ENCODE assay signal across 9 cellular contexts in the genomic region with DNA sequence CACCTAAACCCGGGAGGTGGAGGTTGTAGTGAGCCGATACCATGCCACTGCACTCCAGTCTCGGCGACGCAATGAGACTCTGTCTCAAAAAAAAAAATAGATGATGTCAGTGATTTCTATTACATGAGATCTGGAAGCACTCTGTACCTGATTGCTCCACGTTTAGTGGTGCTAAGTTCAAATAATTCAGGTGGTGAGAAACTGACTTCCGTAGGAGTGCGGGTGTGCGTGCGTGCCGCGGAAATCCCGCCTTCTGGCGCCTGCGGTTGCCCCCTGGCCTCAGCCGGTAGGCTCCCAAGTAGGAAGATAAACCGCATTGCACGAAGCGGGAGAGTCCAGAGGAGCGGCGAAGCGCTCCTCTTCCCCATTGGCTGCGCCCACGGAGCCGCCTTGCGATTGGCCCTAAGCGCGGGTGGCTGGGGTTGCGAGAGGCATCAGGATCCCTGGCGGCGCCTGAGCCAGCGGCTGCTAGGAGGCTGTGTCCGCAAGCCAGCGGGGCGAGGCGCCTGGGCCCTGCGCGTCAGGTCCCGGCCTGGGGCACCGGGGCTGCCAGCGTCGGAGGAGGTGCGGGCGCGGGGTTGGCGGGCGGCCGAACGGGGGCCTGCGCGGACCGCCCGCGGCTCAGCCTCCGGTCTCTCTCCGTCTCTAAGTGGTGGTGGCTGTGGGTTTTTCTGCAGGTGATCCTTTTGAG. TPM values are rescaled to one million over a fixed set of nuclear protein-coding genes. Genes with fewer than 3 reads are reported as not detected.
DNase-seq lines count a peak whose midpoint lies in the region; ATAC-seq and TF ChIP-seq lines count a peak whose summit lies in the region.
"Not testable (repeated sequence)": the region's sequence is repeated elsewhere in the genome, so short reads cannot be mapped to it uniquely, and the experiment has no call there.
"Had no signal": no experiment of that assay in that cellular context is flagged by ENCODE, and none has a peak within 500 bp of the region (broad histone marks: within the 10 kb centered on the region; RNA-seq: fewer than 3 reads in every experiment).

No MANE protein-coding gene starts in this region.

- intact Hi-C loops in dorsolateral prefrontal cortex (cut with DNase I) = loop anchor here in 1 of 2 donors (10.0 kb wide), 1 partner anchor 53 kb away; a partner anchor contains a TSS
- intact Hi-C loops in posterior cingulate gyrus (cut with DNase I) = not testable (repeated sequence)

- peak in 26 of 56 donors; percentile 4 to 57 (median 26) for TF ChIP-seq CTCF in dorsolateral prefrontal cortex (IDR thresholded peaks at IDR 0.05 in 54 of 56, conservative IDR thresholded peaks at IDR 0.05 in 2 of 56; ENCODE audit: low read depth in 1 of 56, partially characterized antibody in 56 of 56)

- ATAC-seq in SK-N-SH treated with all-trans-retinoic acid at 6 μM for 48 hours = peak; percentile 100

- H3K27ac ChIP-seq in dorsolateral prefrontal cortex = peak overlapping the region in 36 of 59 donors; percentile 12 to 80 (median 62)

- H3K27me3 ChIP-seq in dorsolateral prefrontal cortex; iPS-15b (ENCODE audit: control insufficient read depth, insufficient read depth, low read length): not testable (repeated sequence)

- H3K9me3 ChIP-seq in iPS-15b (ENCODE audit: control insufficient read depth, insufficient read depth, low read length) = not testable (repeated sequence)

- H3K4me1 ChIP-seq in iPS-15b (ENCODE audit: control insufficient read depth, insufficient read depth, low read length) = not testable (repeated sequence)

- not testable (repeated sequence) for H3K9ac ChIP-seq in iPS-15b (ENCODE audit: low read depth, low read length)

- not testable (repeated sequence) for H3K36me3 ChIP-seq in iPS-15b (ENCODE audit: control insufficient read depth, insufficient read depth, low read length)

- H3K4me3 ChIP-seq in dorsolateral prefrontal cortex (peak overlapping the region; percentile 40 to 77 (median 62)), iPS-15b (ENCODE audit: low read depth, low read length) (peak overlapping the region; percentile 22)

- DNase-seq in COR-L47 (lab: John Stamatoyannopoulos, UW) (peak; percentile 73), NCI-H1092 treated with DMSO at 0.1 percent for 48 hours (lab: John Stamatoyannopoulos, UW) (peak; percentile 86), activated T-helper 1 cell treated with Interleukin-2 at 50 U/mL for 16 hours (ENCODE audit: low read depth) (peak; percentile 52), dorsolateral prefrontal cortex (peak; percentile 77 to 92 (median 90)), posterior cingulate gyrus (peak; percentile 85 to 98 (median 89))
- peak; percentile 22 to 55 for DNase-seq in stimulated activated CD8-positive, alpha-beta memory T cell treated with anti-CD3 and anti-CD28 coated beads, Interleukin-7, amount 100 ng/mL, for 4 hours (ENCODE audit: low read depth in 2 of 2)

RNA-seq across cellular contexts. Expression of a gene that starts 16.4 kb away (rescaled TPM):
- under 1 TPM in 1 of 120 experiments, not detected in 119; 0.45 TPM for total RNA-seq in dorsolateral prefrontal cortex
- total RNA-seq: tibial nerve had no signal

RNA-seq across cellular contexts. Expression of a gene that starts 53.7 kb away (rescaled TPM):
- 100 to 1,000 TPM in 118 of 120 experiments, 10 to 100 TPM in 2; 90.7 to 210 (median 166) TPM for total RNA-seq in dorsolateral prefrontal cortex

Comparison
In these comparisons a context has a peak if more than half of its experiments do, and no peak if none do; other contexts are left out.
1. Peak in every context shown above with its lines: DNase-seq, ATAC-seq, H3K4me3 ChIP-seq and H3K27ac ChIP-seq.
2. DNase-seq: peak in every context shown above with its lines; median percentile 90 in dorsolateral prefrontal cortex; 89 in posterior cingulate gyrus; 86 in NCI-H1092 treated with DMSO at 0.1 percent for 48 hours; 73 in COR-L47; 52 in activated T-helper 1 cell treated with Interleukin-2 at 50 U/mL for 16 hours; 38 in stimulated activated CD8-positive, alpha-beta memory T cell treated with anti-CD3 and anti-CD28 coated beads, Interleukin-7, amount 100 ng/mL, for 4 hours.